Comparison of ENCODE assay signal across 4 cellular contexts in the genomic region with DNA sequence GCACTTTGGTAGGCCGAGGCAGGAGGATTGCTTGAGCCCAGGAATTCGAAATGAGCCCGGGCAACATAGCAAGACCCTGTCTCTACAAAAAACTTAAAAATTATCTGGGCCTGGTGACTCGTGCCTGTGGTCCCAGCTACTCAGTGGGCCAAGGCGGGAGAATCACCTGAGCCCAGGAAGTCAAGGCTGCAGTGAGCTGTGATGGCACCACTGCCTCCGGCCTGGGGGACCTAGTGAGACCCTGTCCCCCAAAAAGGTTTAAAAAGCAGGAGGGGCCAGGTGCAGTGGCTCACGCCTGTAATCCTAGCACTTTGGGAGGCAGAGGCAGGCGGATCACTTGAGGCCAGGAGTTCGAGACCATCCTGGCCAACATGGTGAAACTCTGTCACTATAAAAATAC. TPM values are rescaled to one million over a fixed set of nuclear protein-coding genes. Genes with fewer than 3 reads are reported as not detected.
"Had no signal": no experiment of that assay in that cellular context is flagged by ENCODE, and none has a peak within 500 bp of the region (broad histone marks: within the 10 kb centered on the region; RNA-seq: fewer than 3 reads in every experiment).

No MANE protein-coding gene starts in this region.

RNA-seq across cellular contexts. Expression of gene CHST8, which starts 41.6 kb away (rescaled TPM):
- total RNA-seq: M059J, Right ventricle myocardium superior, SJSA1 had no signal
- polyA plus RNA-seq: K562 had no signal
